In genomic region chr20:51050636-51051035, GRCh38 we compare ENCODE assay signal across 24 cellular contexts.
"Had no signal": no experiment of that assay in that cellular context is flagged by ENCODE, and none has a peak within 500 bp of the region (broad histone marks: within the 10 kb centered on the region; RNA-seq: fewer than 3 reads in every experiment).

No MANE protein-coding gene starts in this region.

- H3K9me3 ChIP-seq: adrenal gland had no signal

- FAIRE-seq: K562, RCC 7860 had no signal

- H3K9me3 Mint-ChIP-seq: activated CD4-positive, alpha-beta T cell treated with anti-CD3 and anti-CD28 coated beads, Interleukin-2, amount 10 ng/mL, durations not matched to agents 24 days and 14 days; activated naive CD4-positive, alpha-beta T cell treated with anti-CD3 and anti-CD28 coated beads for 36 hours; activated T-cell treated with anti-CD3 and anti-CD28 coated beads, Interleukin-2, amount 50 U/mL, for 4 hours; activated T-helper 17 cell treated with anti-CD3 and anti-CD28 coated beads, Interleukin-2, amount 50 U/mL, for 72 hours; T-helper 1 cell treated with Interleukin-12 subunit alpha and Interleukin-12 subunit beta and Interleukin-4 antibody, amounts not matched to agents 30 μg/mL and 1 μg/mL, for 36 hours had no signal

- H3K4me1 Mint-ChIP-seq: activated CD4-positive, alpha-beta T cell treated with anti-CD3 and anti-CD28 coated beads, Interleukin-2, amount 10 ng/mL, durations not matched to agents 24 days and 14 days; activated CD8-positive, alpha-beta memory T cell treated with anti-CD3 and anti-CD28 coated beads, Interleukin-2, amount 10 ng/mL, durations not matched to agents 7 days and 5 days; activated T-helper 17 cell treated with anti-CD3 and anti-CD28 coated beads, Interleukin-2, amount 50 U/mL, for 72 hours had no signal

- H3K27ac Mint-ChIP-seq: activated CD4-positive, alpha-beta T cell treated with anti-CD3 and anti-CD28 coated beads, Interleukin-2, amount 10 ng/mL, durations not matched to agents 24 days and 14 days; activated CD8-positive, alpha-beta memory T cell treated with anti-CD3 and anti-CD28 coated beads, Interleukin-2, amount 10 ng/mL, durations not matched to agents 7 days and 5 days; activated naive CD4-positive, alpha-beta T cell treated with anti-CD3 and anti-CD28 coated beads for 36 hours; activated naive CD8-positive, alpha-beta T cell; activated T-helper 17 cell treated with anti-CD3 and anti-CD28 coated beads, Interleukin-2, amount 50 U/mL, for 72 hours; T-helper 1 cell treated with Interleukin-12 subunit alpha and Interleukin-12 subunit beta and Interleukin-4 antibody, amounts not matched to agents 30 μg/mL and 1 μg/mL, for 36 hours had no signal

- H3K4me3 ChIP-seq: adrenal gland, K562 had no signal

- H3K4me1 ChIP-seq: adrenal gland had no signal

- H3K36me3 ChIP-seq: adrenal gland had no signal

- H3K27ac ChIP-seq: adrenal gland had no signal

- H3K4me3 Mint-ChIP-seq: activated CD4-positive, alpha-beta T cell treated with anti-CD3 and anti-CD28 coated beads, Interleukin-2, amount 10 ng/mL, durations not matched to agents 24 days and 14 days; activated CD8-positive, alpha-beta memory T cell treated with anti-CD3 and anti-CD28 coated beads, Interleukin-2, amount 10 ng/mL, durations not matched to agents 7 days and 5 days; activated naive CD4-positive, alpha-beta T cell treated with anti-CD3 and anti-CD28 coated beads for 36 hours; activated naive CD8-positive, alpha-beta T cell; activated T-cell treated with anti-CD3 and anti-CD28 coated beads, Interleukin-2, amount 50 U/mL, for 4 hours; activated T-helper 17 cell treated with anti-CD3 and anti-CD28 coated beads, Interleukin-2, amount 50 U/mL, for 72 hours; T-helper 1 cell treated with Interleukin-12 subunit alpha and Interleukin-12 subunit beta and Interleukin-4 antibody, amounts not matched to agents 30 μg/mL and 1 μg/mL, for 36 hours had no signal

- H3K36me3 Mint-ChIP-seq: activated CD8-positive, alpha-beta memory T cell treated with anti-CD3 and anti-CD28 coated beads, Interleukin-2, amount 10 ng/mL, durations not matched to agents 7 days and 5 days; activated naive CD8-positive, alpha-beta T cell had no signal

- DNase-seq: activated CD4-positive, alpha-beta T cell treated with anti-CD3 and anti-CD28 coated beads, Interleukin-2, amount 10 ng/mL, durations not matched to agents 24 days and 14 days; activated CD4-positive, alpha-beta T cell treated with anti-CD3 and anti-CD28 coated beads, Interleukin-2, amount 50 U/mL, for 48 hours; activated CD4-positive, CD25-positive, alpha-beta regulatory T cell treated with anti-CD3 and anti-CD28 coated beads, Interleukin-2, amount 50 U/mL, for 72 hours; activated CD8-positive, alpha-beta memory T cell treated with anti-CD3 and anti-CD28 coated beads, Interleukin-2, amount 10 ng/mL, durations not matched to agents 7 days and 5 days; activated gamma-delta T cell; activated naive CD4-positive, alpha-beta T cell treated with anti-CD3 and anti-CD28 coated beads for 36 hours; activated T-cell treated with anti-CD3 and anti-CD28 coated beads, Interleukin-2, amount 50 U/mL, for 4 hours; adrenal gland; anterior cingulate cortex; Karpas-422; MM.1S; NCI-H1105; NCI-H1436; NCI-H1694 treated with DMSO at 0.1 percent for 48 hours; NCI-H2029 treated with DMSO at 0.1 percent for 48 hours; NCI-H510A treated with DMSO at 0.1 percent for 48 hours; NCI-H69; PC-3; SHP77 treated with DMSO at 0.1 percent for 48 hours had no signal

- ATAC-seq: activated CD8-positive, alpha-beta memory T cell treated with anti-CD3 and anti-CD28 coated beads, Interleukin-2, amount 10 ng/mL, durations not matched to agents 7 days and 5 days; activated T-cell treated with anti-CD3 and anti-CD28 coated beads, Interleukin-2, amount 50 U/mL, for 4 hours; activated T-helper 17 cell treated with anti-CD3 and anti-CD28 coated beads, Interleukin-2, amount 50 U/mL, for 72 hours; K562; PC-3 had no signal
